In the genomic region with DNA sequence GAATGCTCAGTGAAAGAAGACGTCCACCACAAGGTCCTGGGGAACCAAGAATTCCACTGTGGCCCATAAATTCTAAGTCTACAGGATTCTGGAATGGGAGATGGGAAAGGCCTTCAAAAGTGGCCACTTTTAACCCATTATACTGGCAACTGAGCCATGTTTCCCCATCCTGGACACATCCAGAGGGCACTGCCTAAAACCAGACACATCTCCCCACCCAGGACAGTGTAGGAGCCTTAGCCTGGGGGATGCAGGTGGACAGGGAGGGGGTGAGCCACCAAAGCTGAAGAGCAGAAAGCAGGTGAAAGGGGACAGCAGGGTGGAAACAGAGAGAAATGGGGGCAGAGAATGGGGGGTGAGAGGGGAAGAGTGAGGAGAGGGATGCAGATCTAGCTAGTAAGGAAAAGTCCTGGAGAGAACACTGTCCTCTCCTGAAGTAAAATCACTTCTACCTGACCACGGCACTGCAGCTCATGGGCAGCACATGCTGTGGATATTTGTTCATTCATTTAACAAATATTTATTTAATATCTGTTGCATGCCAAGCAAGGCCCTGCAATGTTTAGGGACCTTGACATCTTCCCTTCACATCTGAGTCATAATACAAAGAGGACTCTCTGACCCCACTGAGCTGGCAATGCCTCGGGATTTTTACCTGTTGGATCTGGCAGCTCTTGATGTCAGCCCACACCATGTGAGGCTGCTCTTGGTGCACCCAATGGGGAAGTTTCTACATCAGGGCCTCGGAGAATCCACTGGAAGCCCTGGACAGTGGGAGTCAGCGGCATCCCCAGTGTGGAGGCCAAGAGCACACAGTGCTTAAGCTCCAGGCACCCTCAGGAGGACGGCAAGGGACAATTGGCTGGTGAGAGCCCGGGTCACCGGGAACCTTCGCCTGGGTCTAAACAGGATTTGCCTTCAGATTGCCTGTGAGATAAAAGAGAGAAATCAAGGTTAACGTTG, we compare ENCODE assay signal across 13 cellular contexts. TPM values are rescaled to one million over a fixed set of nuclear protein-coding genes. Genes with fewer than 3 reads are reported as not detected.
DNase-seq lines count a peak whose midpoint lies in the region; ATAC-seq, FAIRE-seq and TF ChIP-seq lines count a peak whose summit lies in the region.
"Not testable (repeated sequence)": the region's sequence is repeated elsewhere in the genome, so short reads cannot be mapped to it uniquely, and the experiment has no call there.
"Had no signal": no experiment of that assay in that cellular context is flagged by ENCODE, and none has a peak within 500 bp of the region (broad histone marks: within the 10 kb centered on the region; RNA-seq: fewer than 3 reads in every experiment).

No MANE protein-coding gene starts in this region.

- H3K4me2 ChIP-seq in BLaER1, result peak overlapping the region; percentile 43

- not testable (repeated sequence) for TF ChIP-seq CTCF in colonic mucosa (IDR thresholded peaks at IDR 0.05); kidney (IDR thresholded peaks at IDR 0.05; ENCODE audit: borderline replicate concordance, extremely low read depth, insufficient read depth); neural crest cell (conservative IDR thresholded peaks at IDR 0.05); stomach (IDR thresholded peaks at IDR 0.05)

- not testable (repeated sequence) for H3K9me3 ChIP-seq in BLaER1; colonic mucosa; kidney (ENCODE audit: control insufficient read depth in 1 of 2, low read length in 2 of 2); stomach

- not testable (repeated sequence) for TF ChIP-seq POLR2A in stomach (IDR thresholded peaks at IDR 0.05)

- not testable (repeated sequence) for H3K4me3 Mint-ChIP-seq in activated CD8-positive, alpha-beta memory T cell treated with anti-CD3 and anti-CD28 coated beads, Interleukin-2, amount 10 ng/mL, durations not matched to agents 7 days and 5 days; neural crest cell

- peaks cover 11% of the 10 kb centered on the region; the same call in 1 of the 2 replicates for H3K27me3 ChIP-seq in BLaER1
- H3K27me3 ChIP-seq in colonic mucosa, stomach: not testable (repeated sequence)

- peaks cover 25% of the 10 kb centered on the region for H3K4me1 ChIP-seq in BLaER1
- H3K4me1 ChIP-seq in colonic mucosa, result peaks cover 11% of the 10 kb centered on the region
- not testable (repeated sequence) for H3K4me1 ChIP-seq in kidney (ENCODE audit: control insufficient read depth in 1 of 2, insufficient read depth in 1 of 2, low read depth in 1 of 2, low read length in 2 of 2)
- H3K4me1 ChIP-seq in stomach, result peaks cover 18 to 54% (median 32%) of the 10 kb centered on the region in 4 donors

- peaks cover 33% of the 10 kb centered on the region for H4K20me1 ChIP-seq in BLaER1

- CTCF ChIA-PET in activated CD8-positive, alpha-beta memory T cell treated with anti-CD3 and anti-CD28 coated beads, Interleukin-2, amount 10 ng/mL, durations not matched to agents 7 days and 5 days (lab: Charles Lee), result interaction anchor here (0.9 to 2.8 kb wide), 6 partner anchors 8 to 101 kb away, joined by 3 to 12 read pairs (median 4); no protein-coding TSS in a partner anchor

- not testable (repeated sequence) for H3K27ac ChIP-seq in BLaER1; colonic mucosa; kidney (ENCODE audit: low read depth in 2 of 2, low read length in 2 of 2); stomach

- not testable (repeated sequence) for H3K27me3 Mint-ChIP-seq in activated CD8-positive, alpha-beta memory T cell treated with anti-CD3 and anti-CD28 coated beads, Interleukin-2, amount 10 ng/mL, durations not matched to agents 7 days and 5 days; neural crest cell (ENCODE audit: low read depth)

- not testable (repeated sequence) for H3K36me3 Mint-ChIP-seq in activated CD8-positive, alpha-beta memory T cell treated with anti-CD3 and anti-CD28 coated beads, Interleukin-2, amount 10 ng/mL, durations not matched to agents 7 days and 5 days; neural crest cell (ENCODE audit: low read depth)

- not testable (repeated sequence) for H3K27ac Mint-ChIP-seq in activated CD8-positive, alpha-beta memory T cell treated with anti-CD3 and anti-CD28 coated beads, Interleukin-2, amount 10 ng/mL, durations not matched to agents 7 days and 5 days; neural crest cell (ENCODE audit: unreplicated experiment)

- not testable (repeated sequence) for H3K9ac ChIP-seq in BLaER1; colonic mucosa (ENCODE audit: low read depth in 2 of 2, low read length in 2 of 2); kidney (ENCODE audit: low read length in 2 of 2)

- not testable (repeated sequence) for H3K4me1 Mint-ChIP-seq in activated CD8-positive, alpha-beta memory T cell treated with anti-CD3 and anti-CD28 coated beads, Interleukin-2, amount 10 ng/mL, durations not matched to agents 7 days and 5 days; neural crest cell

- H3K9me3 Mint-ChIP-seq in activated CD8-positive, alpha-beta memory T cell treated with anti-CD3 and anti-CD28 coated beads, Interleukin-2, amount 10 ng/mL, durations not matched to agents 7 days and 5 days (ENCODE audit: low read depth); neural crest cell: not testable (repeated sequence)

- ATAC-seq in activated CD8-positive, alpha-beta memory T cell treated with anti-CD3 and anti-CD28 coated beads, Interleukin-2, amount 10 ng/mL, durations not matched to agents 7 days and 5 days, result not testable (repeated sequence)

- DNase-seq in HuH-7.5 (ENCODE audit: low spot score) (peak; percentile 18), RPMI8226 (peak; percentile 10), colonic mucosa (peak; percentile 26), kidney (peak; percentile 81), neural crest cell (ENCODE audit: low read depth, low spot score) (peak; percentile 17), stomach (peak; percentile 77)
- peak; percentile 42 for DNase-seq in activated CD8-positive, alpha-beta memory T cell treated with anti-CD3 and anti-CD28 coated beads, Interleukin-2, amount 10 ng/mL, durations not matched to agents 7 days and 5 days

- not testable (repeated sequence) for TF ChIP-seq EP300 in stomach (IDR thresholded peaks at IDR 0.05)

- 78 to 85% (median 81%) methylated on average over 10 of the region's 10 CpGs for WGBS in stomach, 5 donors

- intact Hi-C loops in colonic mucosa (cut with DNase I); kidney (cut with DNase I); stomach (cut with DNase I; ENCODE audit: low total_unique reads): not testable (repeated sequence)

- H3K4me3 ChIP-seq in BLaER1; colonic mucosa; kidney (ENCODE audit: low read length in 2 of 2); stomach: not testable (repeated sequence)

- H3K36me3 ChIP-seq in BLaER1 (peaks cover 42% of the 10 kb centered on the region), kidney (ENCODE audit: control insufficient read depth in 1 of 2, insufficient read depth in 2 of 2, low read length in 2 of 2) (peaks cover 22% of the 10 kb centered on the region in 2 donors), stomach (peaks cover 21 to 42% (median 41%) of the 10 kb centered on the region in 4 donors)
- H3K36me3 ChIP-seq in colonic mucosa, result not testable (repeated sequence)

- FAIRE-seq in kidney (lab: Jason Lieb, UNC), result not testable (repeated sequence)

RNA-seq across cellular contexts. Expression of a gene that starts 5.2 kb away (rescaled TPM):
- total RNA-seq in activated CD8-positive, alpha-beta memory T cell treated with anti-CD3 and anti-CD28 coated beads, Interleukin-2, amount 10 ng/mL, durations not matched to agents 7 days and 5 days, result 1 to 10 TPM; 2.8 to 3.1 TPM
- total RNA-seq in colonic mucosa, result 10 to 100 TPM; 45.2 to 54.3 TPM
- 56.3 TPM for total RNA-seq in kidney
- polyA plus RNA-seq in kidney (ENCODE audit: insufficient read depth, low read depth, low replicate concordance), result 8.0 TPM
- total RNA-seq in neural crest cell, result 124 and 129 TPM in 2 replicates
- 10 to 100 TPM; 19.2 to 66.6 (median 35.6) TPM for total RNA-seq in stomach
- 1 to 10 TPM; 3.3 to 8.8 (median 7.5) TPM for polyA plus RNA-seq in stomach

RNA-seq across cellular contexts. Expression of a gene that starts 58.6 kb away (rescaled TPM):
- 1,000 to 10,000 TPM in 1 of 2 experiments, 100 to 1,000 TPM in 1; 922 to 3,744 TPM for total RNA-seq in activated CD8-positive, alpha-beta memory T cell treated with anti-CD3 and anti-CD28 coated beads, Interleukin-2, amount 10 ng/mL, durations not matched to agents 7 days and 5 days
- total RNA-seq in colonic mucosa, result 1,000 to 10,000 TPM; 1,159 to 2,517 TPM
- total RNA-seq in kidney, result 8,605 TPM
- 26.8 TPM for polyA plus RNA-seq in kidney (ENCODE audit: insufficient read depth, low read depth, low replicate concordance)
- 2,478 and 3,042 TPM in 2 replicates for total RNA-seq in neural crest cell
- 1,000 to 10,000 TPM in 1 of 5 donors, under 1 TPM in 4; under 0.01 to 9,966 (median under 0.01) TPM for total RNA-seq in stomach
- not detected for polyA plus RNA-seq in stomach
- total RNA-seq: fibroblast of villous mesenchyme, GM23338 had no signal
- polyA plus RNA-seq: esophagus; GM23338; IgD-negative memory B cell; naive thymus-derived CD4-positive, alpha-beta T cell had no signal

Comparison
In these comparisons a context has a peak if more than half of its experiments do, and no peak if none do; other contexts are left out.
1. DNase-seq: peak in every context shown above with its lines; median percentile 81 in kidney; 77 in stomach; 42 in activated CD8-positive, alpha-beta memory T cell treated with anti-CD3 and anti-CD28 coated beads, Interleukin-2, amount 10 ng/mL, durations not matched to agents 7 days and 5 days; 26 in colonic mucosa; 18 in HuH-7.5; 17 in neural crest cell; 10 in RPMI8226.
2. RNA of a gene that starts 5.2 kb away (total RNA-seq): 124 to 129 TPM in neural crest cell, 56.3 TPM in kidney (single experiment), 45.2 to 54.3 TPM in colonic mucosa and 19.2 to 66.6 TPM in stomach; 2.8 to 3.1 TPM in activated CD8-positive, alpha-beta memory T cell treated with anti-CD3 and anti-CD28 coated beads, Interleukin-2, amount 10 ng/mL, durations not matched to agents 7 days and 5 days; every median in the first group is over 4 times any median in the second.